ENCODE assay signal across 13 cellular contexts in genomic region chr1:24067978-24068377, GRCh38. TPM values are rescaled to one million over a fixed set of nuclear protein-coding genes. Genes with fewer than 3 reads are reported as not detected.
A peak's percentile ranks its signal among the peaks of the same experiment; 100 is the strongest.
DNase-seq lines count a peak whose midpoint lies in the region; ATAC-seq and TF ChIP-seq lines count a peak whose summit lies in the region.
"Had no signal": no experiment of that assay in that cellular context is flagged by ENCODE, and none has a peak within 500 bp of the region (broad histone marks: within the 10 kb centered on the region; RNA-seq: fewer than 3 reads in every experiment).

No MANE protein-coding gene starts in this region.

- H3K27ac Mint-ChIP-seq in mesothelial cell of epicardium: no peak overlapping the region
- H3K27ac Mint-ChIP-seq: CD4-positive, CD25-positive, alpha-beta regulatory T cell had no signal

- no peaks in the 10 kb centered on the region for H3K36me3 ChIP-seq in BLaER1 treated with 17β-estradiol and CSF1 and Interleukin-3, amounts not matched to agents 10 nM and 100 nM
- H3K36me3 ChIP-seq in H7 (replicated peaks; ENCODE audit: control insufficient read depth, insufficient read depth, low read length): no peaks in the 10 kb centered on the region
- H3K36me3 ChIP-seq in skeletal muscle tissue (ENCODE audit: control insufficient read depth in 3 of 3, insufficient read depth in 3 of 3, low read length in 3 of 3): peaks cover 28 to 38% (median 31%) of the 10 kb centered on the region in 3 donors
- H3K36me3 ChIP-seq: HAP-1 had no signal

- H3K9me3 ChIP-seq in BLaER1 treated with 17β-estradiol and CSF1 and Interleukin-3, amounts not matched to agents 10 nM and 100 nM (replicated peaks in 1 of 11): peaks cover 0 to 3% (median under 1%) of the 10 kb centered on the region in 11 experiments; a peak in 7 of 22 replicates
- no peaks in the 10 kb centered on the region for H3K9me3 ChIP-seq in skeletal muscle tissue (ENCODE audit: control insufficient read depth in 3 of 3, low read length in 3 of 3)
- H3K9me3 ChIP-seq: A549, HAP-1 had no signal

- H3K36me3 Mint-ChIP-seq in mesothelial cell of epicardium: no peaks in the 10 kb centered on the region
- H3K36me3 Mint-ChIP-seq: CD4-positive, CD25-positive, alpha-beta regulatory T cell had no signal

- H3K4me3 ChIP-seq in BLaER1 treated with 17β-estradiol and CSF1 and Interleukin-3, amounts not matched to agents 10 nM and 100 nM: no peak overlapping the region
- H3K4me3 ChIP-seq in H7 (ENCODE audit: insufficient read depth, low read depth, low read length): no peak overlapping the region
- no peak overlapping the region for H3K4me3 ChIP-seq in skeletal muscle tissue (ENCODE audit: low read length in 3 of 3)
- H3K4me3 ChIP-seq: A549, GM23248, HAP-1 had no signal

- peak overlapping the region in 4 of 11 experiments; percentile 12 to 59 (median 46); a peak in 7 of 22 replicates for H3K9ac ChIP-seq in BLaER1 treated with 17β-estradiol and CSF1 and Interleukin-3, amounts not matched to agents 10 nM and 100 nM
- peak overlapping the region in 1 of 3 donors; percentile 50 for H3K9ac ChIP-seq in skeletal muscle tissue (ENCODE audit: low read depth in 1 of 3, low read length in 3 of 3)
- H3K9ac ChIP-seq: GM23248 had no signal

- peaks cover 4% of the 10 kb centered on the region for H3K27me3 Mint-ChIP-seq in mesothelial cell of epicardium (ENCODE audit: low read depth)

- intact Hi-C loops in left colon (cut with DNase I, micrococcal nuclease): no loop called here

- no peaks in the 10 kb centered on the region for H4K20me1 ChIP-seq in BLaER1 treated with 17β-estradiol and CSF1 and Interleukin-3, amounts not matched to agents 10 nM and 100 nM

- H3K27me3 ChIP-seq in BLaER1 treated with 17β-estradiol and CSF1 and Interleukin-3, amounts not matched to agents 10 nM and 100 nM: no peaks in the 10 kb centered on the region
- H3K27me3 ChIP-seq in H7 (ENCODE audit: control insufficient read depth, insufficient read depth, low read length) (no peaks in the 10 kb centered on the region; the same call in 1 of the 2 replicates), skeletal muscle tissue (ENCODE audit: control insufficient read depth in 3 of 3, insufficient read depth in 3 of 3, low read length in 3 of 3) (no peaks in the 10 kb centered on the region)

- peaks cover 4% of the 10 kb centered on the region for H3K4me1 Mint-ChIP-seq in mesothelial cell of epicardium

- DNase-seq in H7 (peak; percentile 31), left colon (no peak), mesothelial cell of epicardium (ENCODE audit: low spot score in 2 of 2, unreplicated experiment in 2 of 2) (no peak)
- DNase-seq: CD4-positive, CD25-positive, alpha-beta regulatory T cell; DMS 273 treated with DMSO at 0.1 percent for 48 hours; GM23248 had no signal

- no peak overlapping the region for H3K4me3 Mint-ChIP-seq in mesothelial cell of epicardium
- H3K4me3 Mint-ChIP-seq: CD4-positive, CD25-positive, alpha-beta regulatory T cell had no signal

- H3K27ac ChIP-seq in BLaER1 treated with 17β-estradiol and CSF1 and Interleukin-3, amounts not matched to agents 10 nM and 100 nM: peak overlapping the region in 8 of 11 experiments; percentile 8 to 71 (median 49); a peak in 12 of 22 replicates
- H3K27ac ChIP-seq in skeletal muscle tissue (ENCODE audit: low read depth, low read length): peak overlapping the region; percentile 83
- H3K27ac ChIP-seq: A549, GM23248 had no signal

- peak overlapping the region in 9 of 11 experiments; percentile 43 to 77 (median 61); a peak in 17 of 22 replicates for H3K4me2 ChIP-seq in BLaER1 treated with 17β-estradiol and CSF1 and Interleukin-3, amounts not matched to agents 10 nM and 100 nM
- H3K4me2 ChIP-seq: A549 had no signal

- peak; percentile 56 for ATAC-seq in left colon
- no peak for ATAC-seq in HG03354 (IDR thresholded peaks at IDR 0.05; ENCODE audit: poor library complexity, severe bottlenecking, unreplicated experiment)
- ATAC-seq in GM18502 (IDR thresholded peaks at IDR 0.05; ENCODE audit: poor library complexity, unreplicated experiment): no peak
- ATAC-seq: A549, HepG2 had no signal

- no peaks in the 10 kb centered on the region for H3K9me3 Mint-ChIP-seq in mesothelial cell of epicardium

- peaks cover 11 to 42% (median 32%) of the 10 kb centered on the region in 10 experiments; a peak in 19 of 20 replicates for H3K4me1 ChIP-seq in BLaER1 treated with 17β-estradiol and CSF1 and Interleukin-3, amounts not matched to agents 10 nM and 100 nM
- H3K4me1 ChIP-seq in skeletal muscle tissue (ENCODE audit: control insufficient read depth in 3 of 3, insufficient read depth in 3 of 3, low read length in 3 of 3): peaks cover 15 to 36% (median 31%) of the 10 kb centered on the region in 3 donors
- H3K4me1 ChIP-seq: HAP-1 had no signal

- no peak for TF ChIP-seq CTCF in mesothelial cell of epicardium (IDR thresholded peaks at IDR 0.05; ENCODE audit: unreplicated experiment)

RNA-seq across cellular contexts. Expression of gene MYOM3, which starts 44.0 kb away (rescaled TPM):
- 0.03 and 0.11 TPM in 2 replicates for total RNA-seq in H7 (2014; rRNA removed; shearing (Covaris generic))
- total RNA-seq in left colon: 1 to 10 TPM; 4.1 to 4.2 TPM
- total RNA-seq in skeletal muscle tissue: 340 TPM
- total RNA-seq in mesothelial cell of epicardium: 0.11 to 0.29 TPM (median 0.13 TPM) in 3 replicates
- total RNA-seq: CD4-positive, CD25-positive, alpha-beta regulatory T cell had no signal

Comparison
In these comparisons a context has a peak if more than half of its experiments do, and no peak if none do; other contexts are left out.
1. RNA of gene MYOM3, which starts 44.0 kb away (total RNA-seq): 340 TPM in skeletal muscle tissue (single experiment); 4.1 to 4.2 TPM in left colon, 0.11 to 0.29 TPM in mesothelial cell of epicardium and 0.03 to 0.11 TPM in H7; every median in the first group is over 10 times any median in the second.